Comparison of ENCODE assay signal across 11 cellular contexts in the genomic region with DNA sequence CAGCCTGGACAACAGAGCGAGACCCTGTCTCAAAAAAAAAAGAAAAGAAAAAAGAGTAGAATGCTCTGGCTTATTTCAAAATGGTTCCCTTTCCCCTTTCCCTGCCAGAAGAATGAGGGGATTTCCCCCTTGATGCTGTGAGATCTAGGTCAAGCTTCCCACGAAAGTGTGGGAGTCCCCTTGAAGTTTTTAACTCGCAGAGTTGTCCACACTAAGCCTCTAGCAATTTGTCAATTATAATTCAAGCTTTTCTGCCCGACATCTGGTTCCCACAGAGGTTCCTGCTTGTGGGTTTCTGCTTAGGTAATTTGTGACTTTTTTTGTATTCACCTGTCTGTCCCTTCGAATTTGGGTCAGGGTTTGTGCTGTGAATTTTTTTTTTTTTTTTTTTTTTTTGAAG.
"Had no signal": no experiment of that assay in that cellular context is flagged by ENCODE, and none has a peak within 500 bp of the region (broad histone marks: within the 10 kb centered on the region; RNA-seq: fewer than 3 reads in every experiment).

No MANE protein-coding gene starts in this region.

- H3K4me1 Mint-ChIP-seq: activated naive CD4-positive, alpha-beta T cell treated with anti-CD3 and anti-CD28 coated beads, Interleukin-2, amount 10 ng/mL, durations not matched to agents 7 days and 5 days; central memory CD8-positive, alpha-beta T cell had no signal

- H3K27ac ChIP-seq: lower lobe of right lung, neutrophil, tibial nerve, VCaP had no signal

- H3K4me3 Mint-ChIP-seq: activated CD8-positive, alpha-beta T cell treated with anti-CD3 and anti-CD28 coated beads for 36 hours; activated naive CD4-positive, alpha-beta T cell treated with anti-CD3 and anti-CD28 coated beads, Interleukin-2, amount 10 ng/mL, durations not matched to agents 7 days and 5 days; central memory CD8-positive, alpha-beta T cell; dendritic cell treated with granulocyte-macrophage colony-stimulating factor and Interleukin-4, amounts not matched to agents 40 ng/mL and 50 ng/mL, for 4 days; naive thymus-derived CD4-positive, alpha-beta T cell had no signal

- H3K27ac Mint-ChIP-seq: activated CD8-positive, alpha-beta T cell treated with anti-CD3 and anti-CD28 coated beads for 36 hours; activated naive CD4-positive, alpha-beta T cell treated with anti-CD3 and anti-CD28 coated beads, Interleukin-2, amount 10 ng/mL, durations not matched to agents 7 days and 5 days; dendritic cell treated with granulocyte-macrophage colony-stimulating factor and Interleukin-4, amounts not matched to agents 40 ng/mL and 50 ng/mL, for 4 days; naive thymus-derived CD4-positive, alpha-beta T cell had no signal

- H3K4me1 ChIP-seq: lower lobe of right lung, tibial nerve had no signal

- H3K36me3 ChIP-seq: lower lobe of right lung, neutrophil had no signal

- DNase-seq: activated CD8-positive, alpha-beta memory T cell treated with anti-CD3 and anti-CD28 coated beads, Interleukin-2, amount 50 U/mL, for 4 hours; activated CD8-positive, alpha-beta T cell treated with anti-CD3 and anti-CD28 coated beads for 36 hours; activated naive CD4-positive, alpha-beta T cell treated with anti-CD3 and anti-CD28 coated beads, Interleukin-2, amount 10 ng/mL, durations not matched to agents 7 days and 5 days; left cardiac atrium; lower lobe of right lung; naive thymus-derived CD4-positive, alpha-beta T cell had no signal

- ATAC-seq: activated CD8-positive, alpha-beta T cell treated with anti-CD3 and anti-CD28 coated beads for 36 hours; lower lobe of right lung; naive thymus-derived CD4-positive, alpha-beta T cell had no signal

- H3K9me3 ChIP-seq: neutrophil had no signal

- H3K9me3 Mint-ChIP-seq: central memory CD8-positive, alpha-beta T cell had no signal

- H3K27me3 ChIP-seq: tibial nerve had no signal

- H3K4me3 ChIP-seq: lower lobe of right lung, tibial nerve had no signal

- H3K27me3 Mint-ChIP-seq: activated CD8-positive, alpha-beta T cell treated with anti-CD3 and anti-CD28 coated beads for 36 hours; activated naive CD4-positive, alpha-beta T cell treated with anti-CD3 and anti-CD28 coated beads, Interleukin-2, amount 10 ng/mL, durations not matched to agents 7 days and 5 days had no signal

- H3K36me3 Mint-ChIP-seq: activated naive CD4-positive, alpha-beta T cell treated with anti-CD3 and anti-CD28 coated beads, Interleukin-2, amount 10 ng/mL, durations not matched to agents 7 days and 5 days had no signal
